In the genomic region with DNA sequence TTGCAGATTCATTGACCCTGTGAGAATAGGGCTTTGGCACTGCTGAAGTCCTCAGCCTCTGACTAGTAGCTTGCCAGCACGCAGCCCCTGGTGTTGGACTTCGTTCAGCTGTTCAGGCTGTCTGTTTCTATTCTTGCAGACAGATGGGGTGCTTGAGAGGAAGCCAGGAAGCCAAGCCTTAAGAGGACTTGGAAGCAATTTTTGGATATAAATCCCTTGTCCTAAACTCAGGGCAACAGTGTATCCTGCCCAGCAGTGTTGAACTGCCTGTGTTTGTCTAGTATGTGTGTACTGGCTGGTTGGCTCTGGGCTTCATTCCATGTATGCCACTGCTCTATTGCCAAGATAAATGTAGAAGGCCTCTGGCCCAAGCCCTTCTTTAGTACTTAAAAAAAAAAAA, we compare ENCODE assay signal across 1 cellular context.
TF ChIP-seq lines count a peak whose summit lies in the region.

No MANE protein-coding gene starts in this region.

TF ChIP-seq in GM12878, 131 proteins besides CTCF, POLR2A, EP300 and RAD21 (continued from another document):
- TF ChIP-seq, protein P1, sequence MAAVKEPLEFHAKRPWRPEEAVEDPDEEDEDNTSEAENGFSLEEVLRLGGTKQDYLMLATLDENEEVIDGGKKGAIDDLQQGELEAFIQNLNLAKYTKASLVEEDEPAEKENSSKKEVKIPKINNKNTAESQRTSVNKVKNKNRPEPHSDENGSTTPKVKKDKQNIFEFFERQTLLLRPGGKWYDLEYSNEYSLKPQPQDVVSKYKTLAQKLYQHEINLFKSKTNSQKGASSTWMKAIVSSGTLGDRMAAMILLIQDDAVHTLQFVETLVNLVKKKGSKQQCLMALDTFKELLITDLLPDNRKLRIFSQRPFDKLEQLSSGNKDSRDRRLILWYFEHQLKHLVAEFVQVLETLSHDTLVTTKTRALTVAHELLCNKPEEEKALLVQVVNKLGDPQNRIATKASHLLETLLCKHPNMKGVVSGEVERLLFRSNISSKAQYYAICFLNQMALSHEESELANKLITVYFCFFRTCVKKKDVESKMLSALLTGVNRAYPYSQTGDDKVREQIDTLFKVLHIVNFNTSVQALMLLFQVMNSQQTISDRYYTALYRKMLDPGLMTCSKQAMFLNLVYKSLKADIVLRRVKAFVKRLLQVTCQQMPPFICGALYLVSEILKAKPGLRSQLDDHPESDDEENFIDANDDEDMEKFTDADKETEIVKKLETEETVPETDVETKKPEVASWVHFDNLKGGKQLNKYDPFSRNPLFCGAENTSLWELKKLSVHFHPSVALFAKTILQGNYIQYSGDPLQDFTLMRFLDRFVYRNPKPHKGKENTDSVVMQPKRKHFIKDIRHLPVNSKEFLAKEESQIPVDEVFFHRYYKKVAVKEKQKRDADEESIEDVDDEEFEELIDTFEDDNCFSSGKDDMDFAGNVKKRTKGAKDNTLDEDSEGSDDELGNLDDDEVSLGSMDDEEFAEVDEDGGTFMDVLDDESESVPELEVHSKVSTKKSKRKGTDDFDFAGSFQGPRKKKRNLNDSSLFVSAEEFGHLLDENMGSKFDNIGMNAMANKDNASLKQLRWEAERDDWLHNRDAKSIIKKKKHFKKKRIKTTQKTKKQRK (IDR thresholded peaks at IDR 0.05; ENCODE audit: low read depth, low read length) = no peak
- TF ChIP-seq GATAD2B (conservative IDR thresholded peaks at IDR 0.05; ENCODE audit: low read depth) (no peak), POU2F2 (IDR thresholded peaks at IDR 0.05; ENCODE audit: borderline replicate concordance, low read depth, low read length) (no peak), IKZF1 (conservative IDR thresholded peaks at IDR 0.05) (no peak), WRNIP1 (IDR thresholded peaks at IDR 0.05; ENCODE audit: borderline replicate concordance, low read depth, low read length) (no peak), MEF2B (IDR thresholded peaks at IDR 0.05; ENCODE audit: partially characterized antibody, poor library complexity, severe bottlenecking) (no peak), STAT3 (IDR thresholded peaks at IDR 0.05; ENCODE audit: low read depth, low read length) (no peak)
- TF ChIP-seq, protein P2, sequence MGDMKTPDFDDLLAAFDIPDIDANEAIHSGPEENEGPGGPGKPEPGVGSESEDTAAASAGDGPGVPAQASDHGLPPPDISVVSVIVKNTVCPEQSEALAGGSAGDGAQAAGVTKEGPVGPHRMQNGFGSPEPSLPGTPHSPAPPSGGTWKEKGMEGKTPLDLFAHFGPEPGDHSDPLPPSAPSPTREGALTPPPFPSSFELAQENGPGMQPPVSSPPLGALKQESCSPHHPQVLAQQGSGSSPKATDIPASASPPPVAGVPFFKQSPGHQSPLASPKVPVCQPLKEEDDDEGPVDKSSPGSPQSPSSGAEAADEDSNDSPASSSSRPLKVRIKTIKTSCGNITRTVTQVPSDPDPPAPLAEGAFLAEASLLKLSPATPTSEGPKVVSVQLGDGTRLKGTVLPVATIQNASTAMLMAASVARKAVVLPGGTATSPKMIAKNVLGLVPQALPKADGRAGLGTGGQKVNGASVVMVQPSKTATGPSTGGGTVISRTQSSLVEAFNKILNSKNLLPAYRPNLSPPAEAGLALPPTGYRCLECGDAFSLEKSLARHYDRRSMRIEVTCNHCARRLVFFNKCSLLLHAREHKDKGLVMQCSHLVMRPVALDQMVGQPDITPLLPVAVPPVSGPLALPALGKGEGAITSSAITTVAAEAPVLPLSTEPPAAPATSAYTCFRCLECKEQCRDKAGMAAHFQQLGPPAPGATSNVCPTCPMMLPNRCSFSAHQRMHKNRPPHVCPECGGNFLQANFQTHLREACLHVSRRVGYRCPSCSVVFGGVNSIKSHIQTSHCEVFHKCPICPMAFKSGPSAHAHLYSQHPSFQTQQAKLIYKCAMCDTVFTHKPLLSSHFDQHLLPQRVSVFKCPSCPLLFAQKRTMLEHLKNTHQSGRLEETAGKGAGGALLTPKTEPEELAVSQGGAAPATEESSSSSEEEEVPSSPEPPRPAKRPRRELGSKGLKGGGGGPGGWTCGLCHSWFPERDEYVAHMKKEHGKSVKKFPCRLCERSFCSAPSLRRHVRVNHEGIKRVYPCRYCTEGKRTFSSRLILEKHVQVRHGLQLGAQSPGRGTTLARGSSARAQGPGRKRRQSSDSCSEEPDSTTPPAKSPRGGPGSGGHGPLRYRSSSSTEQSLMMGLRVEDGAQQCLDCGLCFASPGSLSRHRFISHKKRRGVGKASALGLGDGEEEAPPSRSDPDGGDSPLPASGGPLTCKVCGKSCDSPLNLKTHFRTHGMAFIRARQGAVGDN (IDR thresholded peaks at IDR 0.05) = no peak
- TF ChIP-seq, protein P3, sequence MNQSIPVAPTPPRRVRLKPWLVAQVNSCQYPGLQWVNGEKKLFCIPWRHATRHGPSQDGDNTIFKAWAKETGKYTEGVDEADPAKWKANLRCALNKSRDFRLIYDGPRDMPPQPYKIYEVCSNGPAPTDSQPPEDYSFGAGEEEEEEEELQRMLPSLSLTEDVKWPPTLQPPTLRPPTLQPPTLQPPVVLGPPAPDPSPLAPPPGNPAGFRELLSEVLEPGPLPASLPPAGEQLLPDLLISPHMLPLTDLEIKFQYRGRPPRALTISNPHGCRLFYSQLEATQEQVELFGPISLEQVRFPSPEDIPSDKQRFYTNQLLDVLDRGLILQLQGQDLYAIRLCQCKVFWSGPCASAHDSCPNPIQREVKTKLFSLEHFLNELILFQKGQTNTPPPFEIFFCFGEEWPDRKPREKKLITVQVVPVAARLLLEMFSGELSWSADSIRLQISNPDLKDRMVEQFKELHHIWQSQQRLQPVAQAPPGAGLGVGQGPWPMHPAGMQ (IDR thresholded peaks at IDR 0.05; ENCODE audit: borderline replicate concordance) = no peak
